27 cellular contexts compared by ENCODE assay signal in the genomic region with DNA sequence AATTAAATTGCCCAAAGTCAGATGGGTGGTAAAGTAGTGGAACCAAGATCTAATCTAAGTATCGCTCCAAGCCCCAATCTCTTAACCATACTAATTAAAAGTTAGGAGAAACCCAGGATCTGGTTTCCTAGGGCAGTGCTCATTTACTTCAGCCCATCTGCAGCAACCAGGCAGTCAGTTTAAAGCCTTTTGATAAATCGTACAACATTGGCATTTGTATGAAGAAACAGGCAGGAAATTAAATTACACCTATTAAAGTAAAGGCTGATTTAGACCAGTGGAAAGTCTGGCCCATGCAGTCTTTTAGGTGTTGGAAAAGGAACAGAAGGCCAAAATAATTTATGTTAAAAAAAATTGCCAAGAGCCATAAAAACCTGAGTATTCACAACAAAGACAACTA.
"Had no signal": no experiment of that assay in that cellular context is flagged by ENCODE, and none has a peak within 500 bp of the region (broad histone marks: within the 10 kb centered on the region; RNA-seq: fewer than 3 reads in every experiment).

No MANE protein-coding gene starts in this region.

- H2AFZ ChIP-seq: PC-9 had no signal

- H3K4me1 Mint-ChIP-seq: T-helper 17 cell had no signal

- DNase-seq: IMR-90; Karpas-422; KG1; MM.1S; MV-4-11; NCI-H1048; NCI-H1105; NCI-H1417; NCI-H1436 treated with DMSO at 0.1 percent for 48 hours; NCI-H1694; NCI-H187 treated with DMSO at 0.1 percent for 48 hours; NCI-H2029 treated with DMSO at 0.1 percent for 48 hours; NCI-H2171 treated with DMSO at 0.1 percent for 48 hours; NCI-H345; NCI-H446 treated with DMSO at 0.1 percent for 48 hours; NCI-H510A treated with DMSO at 0.1 percent for 48 hours; NCI-H526; NK-92 treated with Interleukin-12 subunit alpha and Interleukin-12 subunit beta, amount 100 ng/mL, for 24 hours; PC-9; Peyer's patch; Right ventricle myocardium superior; SIG-M5; T-helper 1 cell; T-helper 17 cell had no signal

- H3K36me3 ChIP-seq: Peyer's patch, SJSA1 had no signal

- H3K4me2 ChIP-seq: PC-9 had no signal

- H3K4me3 Mint-ChIP-seq: T-helper 17 cell had no signal

- H3K4me3 ChIP-seq: PC-9, Peyer's patch, SJSA1, SK-N-MC had no signal

- H3K27me3 Mint-ChIP-seq: T-helper 17 cell had no signal

- H3K27me3 ChIP-seq: Peyer's patch, SJSA1 had no signal

- H3K27ac ChIP-seq: PC-9, Peyer's patch, SJSA1, SK-N-MC had no signal

- H3K4me1 ChIP-seq: Peyer's patch, SJSA1 had no signal

- H3K27ac Mint-ChIP-seq: T-helper 17 cell had no signal

- H3K9me3 ChIP-seq: Peyer's patch, SJSA1 had no signal

- ATAC-seq: HepG2, T-helper 17 cell had no signal
